ENCODE assay signal across 8 cellular contexts in genomic region chr11:64356498-64357411, GRCh38. TPM values are rescaled to one million over a fixed set of nuclear protein-coding genes. Genes with fewer than 3 reads are reported as not detected.
DNase-seq lines count a peak whose midpoint lies in the region; ATAC-seq and TF ChIP-seq lines count a peak whose summit lies in the region.

No MANE protein-coding gene starts in this region.

- CTCF ChIA-PET in activated CD8-positive, alpha-beta T cell treated with anti-CD3 and anti-CD28 coated beads for 36 hours (lab: Charles Lee) = interaction anchor here (0.6 to 9.5 kb wide), 12 partner anchors 8 to 1801 kb away, joined by 3 to 75 read pairs (median 3); partner anchors contain the start of genes CCDC88B, PRDX5 and TRMT112

- ATAC-seq in activated CD8-positive, alpha-beta T cell treated with anti-CD3 and anti-CD28 coated beads for 36 hours = peak; percentile 18
- no peak for ATAC-seq in GM21360 (IDR thresholded peaks at IDR 0.05; ENCODE audit: unreplicated experiment)
- no peak for ATAC-seq in GM21723 (IDR thresholded peaks at IDR 0.05; ENCODE audit: unreplicated experiment)

- TF ChIP-seq POLR2A in NB4 (IDR thresholded peaks at IDR 0.05; ENCODE audit: extremely low read depth, insufficient read length) = no peak

- H3K4me1 Mint-ChIP-seq in activated CD8-positive, alpha-beta T cell treated with anti-CD3 and anti-CD28 coated beads for 36 hours (ENCODE audit: low read depth) = peaks cover 42% of the 10 kb centered on the region

- H3K9me3 Mint-ChIP-seq in activated CD8-positive, alpha-beta T cell treated with anti-CD3 and anti-CD28 coated beads for 36 hours = no peaks in the 10 kb centered on the region

- POLR2A ChIA-PET in activated CD8-positive, alpha-beta T cell treated with anti-CD3 and anti-CD28 coated beads for 36 hours (lab: Charles Lee) = interaction anchor here (1.6 kb wide), 1 partner anchor 171 kb away, joined by 3 read pairs; the partner anchor contains the start of gene STIP1

- H3K27ac Mint-ChIP-seq in activated CD8-positive, alpha-beta T cell treated with anti-CD3 and anti-CD28 coated beads for 36 hours = peak overlapping the region; percentile 51

- DNase-seq in DMS 273 (lab: John Stamatoyannopoulos, UW; ENCODE audit: unreplicated experiment) (peak; percentile 80), NB4 (ENCODE audit: low read depth) (peak; percentile 80), islet precursor cell (peak; percentile 92)
- peak; percentile 70 for DNase-seq in activated CD8-positive, alpha-beta T cell treated with anti-CD3 and anti-CD28 coated beads for 36 hours
- no peak for DNase-seq in central memory CD4-positive, alpha-beta T cell

- no peak overlapping the region for H3K4me3 ChIP-seq in NB4 (ENCODE audit: low read depth, low read length)

- 0 out of 2 replicates have a peak overlapping the region, but pooled peaks have one; percentile 17 for H3K27ac ChIP-seq in 22Rv1

- H3K4me3 Mint-ChIP-seq in activated CD8-positive, alpha-beta T cell treated with anti-CD3 and anti-CD28 coated beads for 36 hours = no peak overlapping the region

- intact Hi-C loops in activated CD8-positive, alpha-beta T cell treated with anti-CD3 and anti-CD28 coated beads for 36 hours (cut with micrococcal nuclease) = no loop called here

- peaks cover 23% of the 10 kb centered on the region for H3K36me3 Mint-ChIP-seq in activated CD8-positive, alpha-beta T cell treated with anti-CD3 and anti-CD28 coated beads for 36 hours (ENCODE audit: low read depth)

- TF ChIP-seq CTCF in 22Rv1 (IDR thresholded peaks at IDR 0.05) (peak; percentile 88), NB4 (IDR thresholded peaks at IDR 0.05; ENCODE audit: low read depth, low read length) (peak; percentile 77)
- no peak for TF ChIP-seq CTCF in activated CD8-positive, alpha-beta T cell treated with anti-CD3 and anti-CD28 coated beads for 36 hours (IDR thresholded peaks at IDR 0.05)

- no peaks in the 10 kb centered on the region for H3K27me3 Mint-ChIP-seq in activated CD8-positive, alpha-beta T cell treated with anti-CD3 and anti-CD28 coated beads for 36 hours

RNA-seq across cellular contexts. Expression of gene RPS6KA4, which starts 2.2 kb away (rescaled TPM):
- total RNA-seq in activated CD8-positive, alpha-beta T cell treated with anti-CD3 and anti-CD28 coated beads for 36 hours = 10 to 100 TPM; 24.6 to 26.0 TPM

RNA-seq across cellular contexts. Expression of gene CCDC88B, which starts 16.8 kb away (rescaled TPM):
- 10 to 100 TPM; 65.8 to 76.1 TPM for total RNA-seq in activated CD8-positive, alpha-beta T cell treated with anti-CD3 and anti-CD28 coated beads for 36 hours

RNA-seq across cellular contexts. Expression of gene PRDX5, which starts 38.8 kb away (rescaled TPM):
- 100 to 1,000 TPM; 103 to 105 TPM for total RNA-seq in activated CD8-positive, alpha-beta T cell treated with anti-CD3 and anti-CD28 coated beads for 36 hours

RNA-seq across cellular contexts. Expression of gene TRMT112, which starts 39.4 kb away (rescaled TPM):
- total RNA-seq in activated CD8-positive, alpha-beta T cell treated with anti-CD3 and anti-CD28 coated beads for 36 hours = 100 to 1,000 TPM; 197 TPM

RNA-seq across cellular contexts. Expression of gene ESRRA, which starts 51.4 kb away (rescaled TPM):
- 10 to 100 TPM; 37.5 to 42.4 TPM for total RNA-seq in activated CD8-positive, alpha-beta T cell treated with anti-CD3 and anti-CD28 coated beads for 36 hours
